In genomic region chr2:37675006-37675405, GRCh38 we compare ENCODE assay signal across 22 cellular contexts. TPM values are rescaled to one million over a fixed set of nuclear protein-coding genes. Genes with fewer than 3 reads are reported as not detected.
DNase-seq lines count a peak whose midpoint lies in the region; ATAC-seq and TF ChIP-seq lines count a peak whose summit lies in the region.
"Had no signal": no experiment of that assay in that cellular context is flagged by ENCODE, and none has a peak within 500 bp of the region (broad histone marks: within the 10 kb centered on the region; RNA-seq: fewer than 3 reads in every experiment).

No MANE protein-coding gene starts in this region.

- H3K4ac ChIP-seq in IMR-90 (ENCODE audit: low read depth, low read length) = peak overlapping the region; percentile 24; the same call in 1 of the 2 replicates

- peaks cover 5 to 13% (median 12%) of the 10 kb centered on the region in 11 experiments; a peak in 18 of 22 replicates for H4K20me1 ChIP-seq in BLaER1 treated with 17β-estradiol and CSF1 and Interleukin-3, amounts not matched to agents 10 nM and 100 nM
- peaks cover 14% of the 10 kb centered on the region for H4K20me1 ChIP-seq in IMR-90 (ENCODE audit: insufficient read depth, low read length)

- H2AK9ac ChIP-seq in IMR-90 (replicated peaks; ENCODE audit: low read depth, low read length, poor library complexity) = no peak overlapping the region

- H2BK15ac ChIP-seq in IMR-90 (ENCODE audit: low read depth, low read length) = peak overlapping the region; percentile 42; the same call in 1 of the 3 replicates

- dilution Hi-C loops in IMR-90 (cut with HindIII; ENCODE audit: low sequenced_read_pairs, unreplicated experiment) = no loop called here

- H3K18ac ChIP-seq in IMR-90 (ENCODE audit: low read depth, low read length) = 0 out of 2 replicates have a peak overlapping the region, but pooled peaks have one; percentile 3

- peaks cover 0 to 7% of the 10 kb centered on the region in 2 experiments; a peak in 2 of 4 replicates for H3K79me1 ChIP-seq in IMR-90 (ENCODE audit: low read depth in 1 of 2, low read length in 2 of 2)

- H4K8ac ChIP-seq in IMR-90 (ENCODE audit: low read depth in 2 of 2, low read length in 2 of 2) = peak overlapping the region in 1 of 2 experiments; percentile 58; a peak in 1 of 4 replicates

- ATAC-seq in IMR-90 (ENCODE audit: low read depth) (no peak), T-cell (replicated peaks in 1 of 4) (no peak)
- ATAC-seq in natural killer cell treated with Interleukin-12 subunit alpha and Interleukin-12 subunit beta and Interleukin-15 and Interleukin-18, amount 100 ng/mL, for 72 hours = no peak
- ATAC-seq: body of pancreas; CD8-positive, alpha-beta T cell; heart left ventricle; SK-N-SH treated with all-trans-retinoic acid at 6 μM for 48 hours had no signal

- no peaks in the 10 kb centered on the region for H3K36me3 Mint-ChIP-seq in T-cell
- H3K36me3 Mint-ChIP-seq in natural killer cell treated with Interleukin-12 subunit alpha and Interleukin-12 subunit beta and Interleukin-15 and Interleukin-18, amount 100 ng/mL, for 72 hours = peaks cover 6% of the 10 kb centered on the region
- H3K36me3 Mint-ChIP-seq: activated naive CD8-positive, alpha-beta T cell treated with anti-CD3 and anti-CD28 coated beads, Interleukin-2, amount 10 ng/mL, durations not matched to agents 7 days and 5 days had no signal

- peak overlapping the region in 9 of 11 experiments; percentile 32 to 74 (median 65); a peak in 16 of 22 replicates for H3K27ac ChIP-seq in BLaER1 treated with 17β-estradiol and CSF1 and Interleukin-3, amounts not matched to agents 10 nM and 100 nM
- H3K27ac ChIP-seq in IMR-90 (ENCODE audit: insufficient read depth, low read length) = no peak overlapping the region
- H3K27ac ChIP-seq: body of pancreas, vagina had no signal

- peak overlapping the region; percentile 69 for H2BK120ac ChIP-seq in IMR-90 (ENCODE audit: low read depth, low read length)

- peak overlapping the region; percentile 38; the same call in 1 of the 2 replicates for H4K5ac ChIP-seq in IMR-90 (ENCODE audit: low read depth, low read length)

- H3K9ac ChIP-seq in BLaER1 treated with 17β-estradiol and CSF1 and Interleukin-3, amounts not matched to agents 10 nM and 100 nM = peak overlapping the region in 7 of 11 experiments; percentile 5 to 67 (median 49); a peak in 9 of 22 replicates
- H3K9ac ChIP-seq in IMR-90 (ENCODE audit: low read depth, low read length) = no peak overlapping the region

- DNase-seq in IMR-90 = no peak
- no peak for DNase-seq in T-cell
- DNase-seq in natural killer cell treated with Interleukin-12 subunit alpha and Interleukin-12 subunit beta and Interleukin-15 and Interleukin-18, amount 100 ng/mL, for 72 hours (ENCODE audit: low spot score) = no peak
- DNase-seq in NCI-H1048 (lab: John Stamatoyannopoulos, UW) = no peak
- DNase-seq in SHP77 treated with DMSO at 0.1 percent for 48 hours (lab: John Stamatoyannopoulos, UW) = no peak
- DNase-seq in pons (ENCODE audit: low spot score) = no peak
- DNase-seq in activated gamma-delta T cell (lab: John Stamatoyannopoulos, UW) = no peak
- DNase-seq: activated CD4-positive, alpha-beta T cell treated with anti-CD3 and anti-CD28 coated beads for 1 hour; activated naive CD8-positive, alpha-beta T cell treated with anti-CD3 and anti-CD28 coated beads, Interleukin-2, amount 10 ng/mL, durations not matched to agents 7 days and 5 days; body of pancreas; CD8-positive, alpha-beta T cell; DMS79; heart left ventricle; Karpas-422; NCI-H1417 treated with DMSO at 0.1 percent for 48 hours; NCI-H2171; NCI-H748 treated with DMSO at 0.1 percent for 48 hours; stimulated activated CD4-positive, alpha-beta T cell treated with anti-CD3 and anti-CD28 coated beads, Interleukin-4, amount 100 ng/mL, for 1 hour; T1000 had no signal

- TF ChIP-seq CTCF in IMR-90 (conservative IDR thresholded peaks at IDR 0.05; ENCODE audit: low read depth, low read length) = no peak

- peak overlapping the region; percentile 33; the same call in 1 of the 2 replicates for H3K14ac ChIP-seq in IMR-90 (replicated peaks; ENCODE audit: low read depth, low read length)

- H3K4me3 Mint-ChIP-seq in T-cell = no peak overlapping the region
- H3K4me3 Mint-ChIP-seq in natural killer cell treated with Interleukin-12 subunit alpha and Interleukin-12 subunit beta and Interleukin-15 and Interleukin-18, amount 100 ng/mL, for 72 hours = no peak overlapping the region
- H3K4me3 Mint-ChIP-seq: activated naive CD8-positive, alpha-beta T cell treated with anti-CD3 and anti-CD28 coated beads, Interleukin-2, amount 10 ng/mL, durations not matched to agents 7 days and 5 days; CD8-positive, alpha-beta T cell had no signal

- no peaks in the 10 kb centered on the region for H3K27me3 Mint-ChIP-seq in T-cell
- H3K27me3 Mint-ChIP-seq in natural killer cell treated with Interleukin-12 subunit alpha and Interleukin-12 subunit beta and Interleukin-15 and Interleukin-18, amount 100 ng/mL, for 72 hours = no peaks in the 10 kb centered on the region

- no peak overlapping the region for H2AK5ac ChIP-seq in IMR-90 (ENCODE audit: low read depth, low read length)

- H3K4me3 ChIP-seq in BLaER1 treated with 17β-estradiol and CSF1 and Interleukin-3, amounts not matched to agents 10 nM and 100 nM = no peak overlapping the region
- no peak overlapping the region for H3K4me3 ChIP-seq in IMR-90 (ENCODE audit: insufficient read depth, low read depth, low read length)
- H3K4me3 ChIP-seq: body of pancreas, heart left ventricle, vagina had no signal

- peak overlapping the region; percentile 75 to 85 for H3K27ac Mint-ChIP-seq in T-cell
- H3K27ac Mint-ChIP-seq in natural killer cell treated with Interleukin-12 subunit alpha and Interleukin-12 subunit beta and Interleukin-15 and Interleukin-18, amount 100 ng/mL, for 72 hours = peak overlapping the region; percentile 9 to 43
- H3K27ac Mint-ChIP-seq: activated naive CD8-positive, alpha-beta T cell treated with anti-CD3 and anti-CD28 coated beads, Interleukin-2, amount 10 ng/mL, durations not matched to agents 7 days and 5 days had no signal

- H3K9me3 ChIP-seq in BLaER1 treated with 17β-estradiol and CSF1 and Interleukin-3, amounts not matched to agents 10 nM and 100 nM (replicated peaks in 1 of 11) = peaks cover 0 to 8% (median 0%) of the 10 kb centered on the region in 11 experiments; a peak in 2 of 22 replicates
- no peaks in the 10 kb centered on the region for H3K9me3 ChIP-seq in IMR-90 (ENCODE audit: control insufficient read depth, insufficient read depth, low read length)
- H3K9me3 ChIP-seq: body of pancreas, heart left ventricle, vagina had no signal

- peaks cover 0 to 4% (median 0%) of the 10 kb centered on the region in 11 experiments; a peak in 1 of 22 replicates for H3K36me3 ChIP-seq in BLaER1 treated with 17β-estradiol and CSF1 and Interleukin-3, amounts not matched to agents 10 nM and 100 nM
- H3K36me3 ChIP-seq in IMR-90 (ENCODE audit: control insufficient read depth, insufficient read depth, low read length) = peaks cover 2% of the 10 kb centered on the region; the same call in 1 of the 2 replicates
- H3K36me3 ChIP-seq: heart left ventricle, vagina had no signal

- 80% methylated on average over 1 of the region's 2 CpGs; no CpG with 5 or more reads in 1 of the 2 experiments for WGBS in IMR-90 (ENCODE audit: extremely low coverage in 2 of 2, insufficient read length in 1 of 2), 2 experiments

- H2BK20ac ChIP-seq in IMR-90 (ENCODE audit: low read depth, low read length) = peak overlapping the region; percentile 48

- TF ChIP-seq POLR2A in IMR-90 (IDR thresholded peaks at IDR 0.05; ENCODE audit: low read depth, low read length) = no peak

- no peaks in the 10 kb centered on the region for H3K9me3 Mint-ChIP-seq in T-cell
- no peaks in the 10 kb centered on the region for H3K9me3 Mint-ChIP-seq in natural killer cell treated with Interleukin-12 subunit alpha and Interleukin-12 subunit beta and Interleukin-15 and Interleukin-18, amount 100 ng/mL, for 72 hours
- H3K9me3 Mint-ChIP-seq: activated naive CD8-positive, alpha-beta T cell treated with anti-CD3 and anti-CD28 coated beads, Interleukin-2, amount 10 ng/mL, durations not matched to agents 7 days and 5 days; CD8-positive, alpha-beta T cell had no signal

- no peak overlapping the region for H3K56ac ChIP-seq in IMR-90 (ENCODE audit: extremely low read depth, insufficient read depth, low read length)

- peaks cover 40 to 58% (median 48%) of the 10 kb centered on the region in 10 experiments for H3K4me1 ChIP-seq in BLaER1 treated with 17β-estradiol and CSF1 and Interleukin-3, amounts not matched to agents 10 nM and 100 nM
- H3K4me1 ChIP-seq in IMR-90 (ENCODE audit: control insufficient read depth, insufficient read depth, low read length) = peaks cover 8% of the 10 kb centered on the region

- CTCF ChIA-PET in IMR-90 (lab: Yijun Ruan, JAX) (no interaction called here), T-cell (lab: Charles Lee) (no interaction called here)

- in situ Hi-C loops in IMR-90 (cut with MboI; ENCODE audit: low sequenced_read_pairs) = no loop called here

- no peak overlapping the region for H2AFZ ChIP-seq in IMR-90 (replicated peaks; ENCODE audit: low read length, poor library complexity)

- H3K27me3 ChIP-seq in BLaER1 treated with 17β-estradiol and CSF1 and Interleukin-3, amounts not matched to agents 10 nM and 100 nM = peaks cover 0 to 14% (median 6%) of the 10 kb centered on the region in 11 experiments; a peak in 9 of 22 replicates
- H3K27me3 ChIP-seq in IMR-90 (ENCODE audit: control insufficient read depth, insufficient read depth, low read length) = no peaks in the 10 kb centered on the region
- H3K27me3 ChIP-seq: body of pancreas, heart left ventricle, vagina had no signal

- intact Hi-C loops in IMR-90 (cut with micrococcal nuclease) = loop anchor here (10.0 kb wide), 1 partner anchor 600 kb away; no protein-coding TSS in a partner anchor

- 0 out of 2 replicates have a peak, but pooled peaks cover 3% of the 10 kb centered on the region for H3K9me1 ChIP-seq in IMR-90 (ENCODE audit: insufficient read depth, low read length)

- H4K91ac ChIP-seq in IMR-90 (ENCODE audit: insufficient read depth, low read depth, low read length) = peak overlapping the region; percentile 50; the same call in 1 of the 2 replicates

- TF ChIP-seq RAD21 in IMR-90 (IDR thresholded peaks at IDR 0.05; ENCODE audit: low read length) = no peak

- no TSS peak for BruUV-seq in IMR-90 (replicated peaks; lab: Mats Ljungman, UMichigan)

- H2BK5ac ChIP-seq in IMR-90 (ENCODE audit: low read depth, low read length, poor library complexity, severe bottlenecking) = no peak overlapping the region

- peak overlapping the region; percentile 28; the same call in 1 of the 2 replicates for H3K23ac ChIP-seq in IMR-90 (ENCODE audit: low read depth, low read length)

- H3K4me2 ChIP-seq in BLaER1 treated with 17β-estradiol and CSF1 and Interleukin-3, amounts not matched to agents 10 nM and 100 nM = peak overlapping the region in 10 of 11 experiments; percentile 44 to 85 (median 74); a peak in 20 of 22 replicates
- no peak overlapping the region for H3K4me2 ChIP-seq in IMR-90 (ENCODE audit: low read depth, low read length)

- POLR2A ChIA-PET in IMR-90 (lab: Charles Lee; ENCODE audit: unreplicated experiment) (interaction anchor here (0.6 kb wide), 1 partner anchor 154 kb away, joined by 17 read pairs; no protein-coding TSS in a partner anchor), T-cell (lab: Charles Lee) (interaction anchor here in 1 of 2 donors (0.6 kb wide), 1 partner anchor 90 kb away, joined by 3 read pairs; no protein-coding TSS in a partner anchor)

- peaks cover 17 to 25% (median 24%) of the 10 kb centered on the region in 3 donors for H3K4me1 Mint-ChIP-seq in T-cell
- peaks cover 11 to 22% of the 10 kb centered on the region in 2 donors for H3K4me1 Mint-ChIP-seq in natural killer cell treated with Interleukin-12 subunit alpha and Interleukin-12 subunit beta and Interleukin-15 and Interleukin-18, amount 100 ng/mL, for 72 hours (ENCODE audit: low read depth in 2 of 2)

RNA-seq across cellular contexts. Expression of gene CDC42EP3, which starts 3.6 kb away (rescaled TPM):
- total RNA-seq in IMR-90 (2012; rRNA removed) (152 and 167 TPM in 2 replicates), T-cell (10 to 100 TPM; 30.0 to 60.3 (median 37.6) TPM)
- 177 and 193 TPM in 2 replicates for polyA plus RNA-seq in IMR-90 (2012; rRNA removed)
- polyA plus RNA-seq in IMR-90 (2012; cell fraction: cytosol; rRNA removed) = 71.7 and 119 TPM in 2 replicates
- 63.1 and 123 TPM in 2 replicates for polyA plus RNA-seq in IMR-90 (2012; cell fraction: nucleus; rRNA removed; ENCODE audit: low replicate concordance)
- 10 to 100 TPM; 36.0 to 40.1 TPM for total RNA-seq in natural killer cell treated with Interleukin-12 subunit alpha and Interleukin-12 subunit beta and Interleukin-15 and Interleukin-18, amount 100 ng/mL, for 72 hours
